8 cellular contexts compared by ENCODE assay signal in the genomic region with DNA sequence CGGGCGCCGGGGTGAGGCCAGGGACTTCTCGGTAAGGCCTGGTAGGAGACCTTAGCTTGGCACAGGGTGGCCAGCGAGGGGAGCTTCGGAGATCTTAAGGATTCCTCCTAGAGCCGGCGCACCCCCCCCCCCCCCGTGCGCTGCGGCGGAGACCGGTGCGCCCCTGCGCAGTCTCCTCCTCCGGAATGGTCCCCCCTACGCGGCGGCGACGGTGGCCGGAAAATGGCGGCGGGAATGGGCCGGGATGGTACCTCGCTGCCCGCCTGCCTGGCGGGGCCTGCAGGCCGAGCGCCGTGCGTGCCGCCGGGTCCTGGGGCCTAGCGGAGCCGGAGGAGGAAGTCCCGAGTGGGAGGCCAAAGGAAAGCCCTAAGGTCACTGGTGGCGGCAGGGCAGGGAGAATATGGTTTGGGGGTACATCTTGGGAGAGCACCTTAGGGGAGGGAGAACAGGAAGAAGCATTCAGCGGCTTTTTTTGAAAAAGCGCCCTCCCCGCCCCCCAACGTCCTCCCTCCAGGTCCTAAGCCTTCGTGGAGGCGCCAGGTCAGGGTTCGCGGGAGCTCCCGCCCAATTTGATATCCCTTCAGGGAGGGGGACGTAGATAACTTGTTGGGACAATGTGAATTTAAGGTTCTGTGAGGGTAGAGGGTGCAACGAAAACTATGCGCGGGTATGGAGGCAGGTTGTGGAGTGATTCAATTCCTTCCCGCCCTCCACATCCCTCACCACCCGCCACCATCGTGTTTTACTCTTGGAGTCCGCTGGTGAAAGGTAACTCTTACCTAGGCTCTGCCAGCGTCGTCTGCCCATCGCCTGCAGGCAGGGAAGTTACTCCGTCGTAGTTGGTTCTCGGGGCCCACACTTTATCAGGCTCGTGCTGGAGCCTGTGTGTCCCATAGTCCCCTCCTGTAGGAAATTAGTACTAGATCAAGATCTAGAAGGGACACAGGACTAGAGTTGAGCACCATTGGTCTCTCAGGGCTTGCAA. TPM values are rescaled to one million over a fixed set of nuclear protein-coding genes. Genes with fewer than 3 reads are reported as not detected.
DNase-seq lines count a peak whose midpoint lies in the region; ATAC-seq, FAIRE-seq and TF ChIP-seq lines count a peak whose summit lies in the region.

No MANE protein-coding gene starts in this region.

- no TSS peak for BruUV-seq in K562 (replicated peaks; lab: Mats Ljungman, UMichigan)

- ATAC-seq in HG02943 (IDR thresholded peaks at IDR 0.05; ENCODE audit: low read depth, unreplicated experiment) (peak; percentile 5), K562 (peak; percentile 65)

- TF ChIP-seq POLR2A in GM12891 (IDR thresholded peaks at IDR 0.05; ENCODE audit: low read depth, low read length) (no peak), K562 (conservative IDR thresholded peaks at IDR 0.05) (no peak)

- H3K36me3 ChIP-seq in K562 (ENCODE audit: control insufficient read depth, insufficient read depth, low read length): peaks cover 47% of the 10 kb centered on the region

- peaks cover 19% of the 10 kb centered on the region in 2 experiments for H3K4me1 ChIP-seq in K562 (replicated peaks in 1 of 2; ENCODE audit: control insufficient read depth in 2 of 2, insufficient read depth in 2 of 2, low read length in 2 of 2)

- in situ Hi-C loops in K562 (cut with MboI): no loop called here

- no peaks in the 10 kb centered on the region for H3K27me3 ChIP-seq in K562 (ENCODE audit: control insufficient read depth in 2 of 2, insufficient read depth in 2 of 2, low read length in 2 of 2)

- under 1% methylated on average over 51 of the region's 62 CpGs for WGBS in K562 (ENCODE audit: insufficient coverage, low coverage, missing lambda C conversion rate)

- H3K4me2 ChIP-seq in K562 (ENCODE audit: insufficient read depth, low read length): peak overlapping the region; percentile 96

- no peak for TF ChIP-seq EP300 in K562 (IDR thresholded peaks at IDR 0.05; ENCODE audit: low read length)

- DNase-seq in AG04449 (ENCODE audit: low read depth, low spot score) (no peak), GM12891 (ENCODE audit: insufficient read length, low spot score) (peak; percentile 31), RKO (ENCODE audit: low spot score) (peak; percentile 47), K562 (ENCODE audit: extremely low read depth in 1 of 4, low spot score in 3 of 4) (peak; percentile 67 to 75 (median 72)), iris pigment epithelial cell (ENCODE audit: low read depth) (peak; percentile 6), NK-92 (lab: John Stamatoyannopoulos, UW; ENCODE audit: unreplicated experiment) (no peak)
- peak; percentile 6 to 23 for DNase-seq in stimulated activated CD4-positive, alpha-beta T cell treated with anti-CD3 and anti-CD28 coated beads, Interleukin-2, amount 100 ng/mL, for 48 hours

- intact Hi-C loops in K562 (cut with micrococcal nuclease): loop anchor here (5.0 kb wide), 1 partner anchor 104 kb away; the partner anchor contains the start of gene CLIC4

- peak overlapping the region; percentile 91 for H3K27ac ChIP-seq in K562 (ENCODE audit: extremely low read depth, low read depth, low read length)

- H3K9me1 ChIP-seq in K562 (ENCODE audit: control insufficient read depth, insufficient read depth, low read length): no peaks in the 10 kb centered on the region

- POLR2A ChIA-PET in AG04449 (lab: Yijun Ruan, JAX) (no interaction called here), K562 (lab: Yijun Ruan, JAX) (interaction anchor here (0.6 to 1.3 kb wide), 8 partner anchors 10 to 1229 kb away, joined by 3 to 5 read pairs (median 4); partner anchors contain the start of gene CLIC4)

- H4K20me1 ChIP-seq in K562 (replicated peaks; ENCODE audit: control insufficient read depth, insufficient read depth, low read length): peaks cover 21% of the 10 kb centered on the region

- TF ChIP-seq RAD21 in K562 (CRISPR knock-in tag; conservative IDR thresholded peaks at IDR 0.05 in 1 of 2, IDR thresholded peaks at IDR 0.05 in 1 of 2): no peak

- peak overlapping the region; percentile 71 for H2AFZ ChIP-seq in K562 (ENCODE audit: low read depth, low read length)

- H3K79me2 ChIP-seq in K562 (ENCODE audit: control insufficient read depth, insufficient read depth, low read length): peaks cover 65% of the 10 kb centered on the region

- H3K9ac ChIP-seq in K562 (ENCODE audit: insufficient read depth in 1 of 2, low read depth in 2 of 2, low read length in 2 of 2): peak overlapping the region; percentile 94 to 98

- TF ChIP-seq CTCF in AG04449 (IDR thresholded peaks at IDR 0.05; ENCODE audit: insufficient read depth, low read length, missing control alignments): no peak
- no peak for TF ChIP-seq CTCF in K562 (IDR thresholded peaks at IDR 0.05 in 2 of 3, conservative IDR thresholded peaks at IDR 0.05 in 1 of 3; ENCODE audit: insufficient read depth in 2 of 3, low read depth in 1 of 3, low read length in 3 of 3)

- FAIRE-seq in GM12891 (lab: Jason Lieb, UNC) (no peak), K562 (lab: Jason Lieb, UNC) (peak; percentile 70)

- CTCF ChIA-PET in AG04449 (lab: Yijun Ruan, JAX) (interaction anchor here (1.6 to 3.8 kb wide), 3 partner anchors 45 to 191 kb away, joined by 3 to 15 read pairs (median 4); no protein-coding TSS in a partner anchor), K562 (lab: Yijun Ruan, JAX; ENCODE audit: low intra/inter-chr PET ratio) (interaction anchor here (1.6 kb wide), 1 partner anchor 204 kb away, joined by 3 read pairs; no protein-coding TSS in a partner anchor)

- H3K4me3 ChIP-seq in AG04449 (ENCODE audit: low read depth, low read length): peak overlapping the region; percentile 82
- H3K4me3 ChIP-seq in K562: peak overlapping the region; percentile 96

- H3K9me3 ChIP-seq in K562 (replicated peaks; ENCODE audit: control insufficient read depth, insufficient read depth, low read depth, low read length): no peaks in the 10 kb centered on the region

TF ChIP-seq in GM12891, 5 proteins besides CTCF, POLR2A, EP300 and RAD21:
- TF ChIP-seq SPI1 (IDR thresholded peaks at IDR 0.05; ENCODE audit: low read depth, low read length) (peak; percentile 32; the same call in 1 of the 2 replicates), POU2F2 (IDR thresholded peaks at IDR 0.05; ENCODE audit: low read depth, low read length) (0 out of 2 replicates have a peak, but pooled peaks have one; percentile 18), TAF1 (IDR thresholded peaks at IDR 0.05; ENCODE audit: low read depth, low read length) (peak; percentile 53; the same call in 1 of the 2 replicates), POLR2AphosphoS5 (IDR thresholded peaks at IDR 0.05; ENCODE audit: low read depth, low read length) (no peak; the same call in 1 of the 2 replicates)

TF ChIP-seq in K562, 482 proteins besides CTCF, POLR2A, EP300 and RAD21 (continues in another document):
- peak; percentile 25 for TF ChIP-seq TBP (optimal IDR thresholded peaks at IDR 0.05; ENCODE audit: low read depth, low read length)
- peak; percentile 74; the same call in 1 of the 2 replicates for TF ChIP-seq PHF8 (IDR thresholded peaks at IDR 0.05; ENCODE audit: borderline replicate concordance, low read length)

RNA-seq across cellular contexts. Expression of gene SRRM1, which starts 0.6 kb away (rescaled TPM):
- 76.4 TPM for polyA plus RNA-seq in GM12891 (2012; ENCODE audit: low read depth, missing spikeins)
- 217 and 656 TPM in 2 replicates for total RNA-seq in K562 (2011; cell fraction: chromatin; rRNA removed; ENCODE audit: low replicate concordance)
- total RNA-seq in K562 (2011; cell fraction: nucleolus; rRNA removed): 132 and 167 TPM in 2 replicates
- 277 and 407 TPM in 2 replicates for total RNA-seq in K562 (2011; cell fraction: nucleoplasm; rRNA removed)
- total RNA-seq in K562 (2014; rRNA removed) (54.5 and 59.4 TPM in 2 replicates), K562 (2014; rRNA removed; fragmentation: Illumina TruSeq; extraction: Trizol) (81.0 and 89.6 TPM in 2 replicates), K562 (2015; rRNA removed; fragmentation: Illumina TruSeq; extraction: Trizol) (86.4 and 86.7 TPM in 2 replicates), K562 (2021) (200 and 225 TPM in 2 replicates)
- polyA plus RNA-seq in K562 (2011; rRNA removed) (76.5 and 152 TPM in 2 replicates), K562 (2014; fragmentation: Illumina TruSeq; extraction: Trizol) (152 and 179 TPM in 2 replicates), K562 (2014; fragmentation: Nextera tagmentation; extraction: Ambion mirVana) (100 to 1,000 TPM; 115 to 268 TPM), K562 (2014; rRNA removed) (112 and 141 TPM in 2 replicates)
- 38.3 and 58.6 TPM in 2 replicates for polyA plus RNA-seq in K562 (2011; cell fraction: cytosol; rRNA removed)
- polyA plus RNA-seq in K562 (2011; cell fraction: nucleus; rRNA removed): 322 and 323 TPM in 2 replicates
- polyA plus RNA-seq in K562 (2012): 92.3 and 93.9 TPM in 2 replicates
- polyA minus RNA-seq in K562 (2011; rRNA and poly(A)+ RNA removed): 132 and 178 TPM in 2 replicates
- polyA minus RNA-seq in K562 (2011; cell fraction: cytosol; rRNA and poly(A)+ RNA removed): 73.1 and 83.0 TPM in 2 replicates
- polyA minus RNA-seq in K562 (2011; cell fraction: nucleus; rRNA and poly(A)+ RNA removed): 176 and 371 TPM in 2 replicates

Comparison
In these comparisons a context has a peak if more than half of its experiments do, and no peak if none do; other contexts are left out.
1. DNase-seq: peak in GM12891 (single experiment), RKO (single experiment), K562 (4 of 4), iris pigment epithelial cell (single experiment) and stimulated activated CD4-positive, alpha-beta T cell treated with anti-CD3 and anti-CD28 coated beads, Interleukin-2, amount 100 ng/mL, for 48 hours (2 of 2); none in AG04449 (single experiment) and NK-92 (single experiment).